ENCODE assay signal across 14 cellular contexts in genomic region chr4:54066718-54067129, GRCh38. TPM values are rescaled to one million over a fixed set of nuclear protein-coding genes. Genes with fewer than 3 reads are reported as not detected.
DNase-seq lines count a peak whose midpoint lies in the region; ATAC-seq and TF ChIP-seq lines count a peak whose summit lies in the region.
"Had no signal": no experiment of that assay in that cellular context is flagged by ENCODE, and none has a peak within 500 bp of the region (broad histone marks: within the 10 kb centered on the region; RNA-seq: fewer than 3 reads in every experiment).

No MANE protein-coding gene starts in this region.

- peaks cover 8% of the 10 kb centered on the region for H3K36me3 Mint-ChIP-seq in activated CD8-positive, alpha-beta T cell treated with anti-CD3 and anti-CD28 coated beads for 36 hours (ENCODE audit: low read depth)
- H3K36me3 Mint-ChIP-seq: naive B cell had no signal

- H2BK5ac ChIP-seq in mesendoderm (ENCODE audit: low read length) = no peak overlapping the region

- H4K20me1 ChIP-seq in mammary epithelial cell (ENCODE audit: insufficient read depth, low read length) = no peaks in the 10 kb centered on the region

- H3K79me2 ChIP-seq in mammary epithelial cell (ENCODE audit: insufficient read depth, low read length) (peaks cover 27% of the 10 kb centered on the region), mesendoderm (ENCODE audit: control insufficient read depth, insufficient read depth, low read length) (peaks cover 7% of the 10 kb centered on the region)

- dilution Hi-C loops in mammary epithelial cell (cut with HindIII; ENCODE audit: low sequenced_read_pairs) = no loop called here

- H3K27me3 Mint-ChIP-seq in activated CD8-positive, alpha-beta T cell treated with anti-CD3 and anti-CD28 coated beads for 36 hours = no peaks in the 10 kb centered on the region

- in situ Hi-C loops in mammary epithelial cell (cut with MboI; ENCODE audit: low sequenced_read_pairs in 2 of 2) = loop anchor here in 1 of 2 donors (10.0 kb wide), 1 partner anchor 148 kb away; no protein-coding TSS in a partner anchor

- no peaks in the 10 kb centered on the region for H3K27me3 ChIP-seq in MG63
- no peaks in the 10 kb centered on the region for H3K27me3 ChIP-seq in mammary epithelial cell (ENCODE audit: insufficient read depth, low read length)
- no peaks in the 10 kb centered on the region for H3K27me3 ChIP-seq in mesendoderm (ENCODE audit: insufficient read depth, low read length, poor library complexity)
- no peaks in the 10 kb centered on the region for H3K27me3 ChIP-seq in thyroid gland

- H3K4me2 ChIP-seq in mammary epithelial cell (ENCODE audit: insufficient read depth, low read depth, low read length) = peak overlapping the region; percentile 70
- H3K4me2 ChIP-seq in mesendoderm (ENCODE audit: low read length) = no peak overlapping the region
- H3K4me2 ChIP-seq: KMS-11 had no signal

- WGBS in mammary epithelial cell (ENCODE audit: low coverage, missing lambda C conversion rate) = 0% methylated on average over 1 of the region's 2 CpGs
- no CpG with 5 or more reads among the region's 2 CpGs for WGBS in mesendoderm (ENCODE audit: extremely low coverage, insufficient coverage, low lambda C conversion rate)
- 79 to 92% methylated on average over 2 of the region's 2 CpGs for WGBS in thyroid gland, 2 donors

- H3K4me3 Mint-ChIP-seq in activated CD8-positive, alpha-beta T cell treated with anti-CD3 and anti-CD28 coated beads for 36 hours = no peak overlapping the region

- H3K4me1 ChIP-seq in mammary epithelial cell (ENCODE audit: insufficient read depth, low read length) (peaks cover 35% of the 10 kb centered on the region), mesendoderm (ENCODE audit: control insufficient read depth, low read depth, low read length) (peaks cover 6% of the 10 kb centered on the region), thyroid gland (peaks cover 22 to 23% of the 10 kb centered on the region in 2 donors)

- TF ChIP-seq POLR2A in thyroid gland (IDR thresholded peaks at IDR 0.05) = no peak

- no peak overlapping the region for H2BK120ac ChIP-seq in mesendoderm (ENCODE audit: low read depth, low read length)

- H3K36me3 ChIP-seq in MG63 (peaks cover 21% of the 10 kb centered on the region), mammary epithelial cell (ENCODE audit: insufficient read depth, low read length) (no peaks in the 10 kb centered on the region), mesendoderm (ENCODE audit: control insufficient read depth, insufficient read depth, low read length) (no peaks in the 10 kb centered on the region), thyroid gland (no peaks in the 10 kb centered on the region)

- intact Hi-C loops in mammary epithelial cell (cut with micrococcal nuclease) (loop anchor here (2.0 to 5.0 kb wide), 3 partner anchors 16 to 101 kb away; partner anchors contain the start of gene GSX2), thyroid gland (cut with DNase I) (no loop called here)
- intact Hi-C loops in activated CD8-positive, alpha-beta T cell treated with anti-CD3 and anti-CD28 coated beads for 36 hours (cut with micrococcal nuclease) = no loop called here

- no peak overlapping the region for H2BK15ac ChIP-seq in mesendoderm (replicated peaks; ENCODE audit: low read depth)

- no peaks in the 10 kb centered on the region for H3K9me3 Mint-ChIP-seq in activated CD8-positive, alpha-beta T cell treated with anti-CD3 and anti-CD28 coated beads for 36 hours

- no peak overlapping the region for H2AK5ac ChIP-seq in mesendoderm (ENCODE audit: low read length)

- no peak overlapping the region for H4K5ac ChIP-seq in mesendoderm (ENCODE audit: low read length)

- H3K9me3 ChIP-seq in MG63 (peaks cover 11% of the 10 kb centered on the region), mammary epithelial cell (replicated peaks; ENCODE audit: insufficient read depth, low read length) (peaks cover 5% of the 10 kb centered on the region), thyroid gland (no peaks in the 10 kb centered on the region)

- no peak overlapping the region for H3K23ac ChIP-seq in mesendoderm (ENCODE audit: low read length)

- no TSS peak for BruUV-seq in mammary epithelial cell (replicated peaks; lab: Mats Ljungman, UMichigan)

- ATAC-seq in activated CD8-positive, alpha-beta T cell treated with anti-CD3 and anti-CD28 coated beads for 36 hours = no peak

- H3K4me3 ChIP-seq in MG63 (no peak overlapping the region), mammary epithelial cell (replicated peaks in 1 of 3; ENCODE audit: insufficient read depth in 1 of 3, low read depth in 2 of 3, low read length in 3 of 3) (no peak overlapping the region), mesendoderm (ENCODE audit: low read length) (no peak overlapping the region), thyroid gland (replicated peaks in 1 of 3) (no peak overlapping the region)

- H3K56ac ChIP-seq in mesendoderm (ENCODE audit: low read length) = no peak overlapping the region

- CTCF ChIA-PET in mammary epithelial cell (lab: Charles Lee; ENCODE audit: low non-redundant PET) = no interaction called here
- CTCF ChIA-PET in activated CD8-positive, alpha-beta T cell treated with anti-CD3 and anti-CD28 coated beads for 36 hours (lab: Charles Lee) = no interaction called here

- H3K9ac ChIP-seq in mammary epithelial cell (ENCODE audit: insufficient read depth, low read length) = peak overlapping the region; percentile 74
- H3K9ac ChIP-seq in mesendoderm (ENCODE audit: low read length) = no peak overlapping the region
- H3K9ac ChIP-seq: KMS-11 had no signal

- H3K4ac ChIP-seq in mesendoderm (ENCODE audit: low read depth, low read length) = no peak overlapping the region

- H3K18ac ChIP-seq in mesendoderm (ENCODE audit: low read length) = no peak overlapping the region

- POLR2A ChIA-PET in activated CD8-positive, alpha-beta T cell treated with anti-CD3 and anti-CD28 coated beads for 36 hours (lab: Charles Lee) = interaction anchor here (0.6 to 1.2 kb wide), 2 partner anchors 9 to 74 kb away, joined by 3 to 4 read pairs; no protein-coding TSS in a partner anchor

- DNase-seq in MG63 (peak; percentile 55), mammary epithelial cell (no peak), mesendoderm (peak; percentile 78), thyroid gland (no peak), NK-92 (lab: John Stamatoyannopoulos, UW; ENCODE audit: unreplicated experiment) (no peak), AG20443 (ENCODE audit: low spot score) (no peak)
- no peak for DNase-seq in activated CD8-positive, alpha-beta T cell treated with anti-CD3 and anti-CD28 coated beads for 36 hours
- DNase-seq: activated CD8-positive, alpha-beta memory T cell treated with anti-CD3 and anti-CD28 coated beads, Interleukin-2, amount 50 U/mL, for 4 hours; DMS53; naive B cell; NCI-H510A; stimulated activated CD4-positive, alpha-beta T cell treated with anti-CD3 and anti-CD28 coated beads, Interleukin-2, amount 100 ng/mL, for 24 hours; T-helper 1 cell had no signal

- H3K27ac ChIP-seq in mammary epithelial cell (ENCODE audit: insufficient read depth, low read depth, low read length) = peak overlapping the region; percentile 84
- H3K27ac ChIP-seq in mesendoderm (ENCODE audit: low read depth, low read length) = no peak overlapping the region
- peak overlapping the region in 2 of 3 donors; percentile 19 to 65 for H3K27ac ChIP-seq in thyroid gland
- H3K27ac ChIP-seq: KMS-11 had no signal

- peak overlapping the region; percentile 76 for H2AFZ ChIP-seq in mammary epithelial cell (ENCODE audit: low read depth, low read length)

- H3K27ac Mint-ChIP-seq in activated CD8-positive, alpha-beta T cell treated with anti-CD3 and anti-CD28 coated beads for 36 hours = no peak overlapping the region
- H3K27ac Mint-ChIP-seq: naive B cell had no signal

- no peak overlapping the region for H4K8ac ChIP-seq in mesendoderm (ENCODE audit: low read depth, low read length)

- peaks cover 6% of the 10 kb centered on the region for H3K79me1 ChIP-seq in mesendoderm (ENCODE audit: low read length)

- TF ChIP-seq CTCF in mammary epithelial cell (conservative IDR thresholded peaks at IDR 0.05 in 1 of 2, IDR thresholded peaks at IDR 0.05 in 1 of 2; ENCODE audit: extremely low read depth in 1 of 2, insufficient read depth in 1 of 2, low read depth in 1 of 2, low read length in 2 of 2) = no peak
- no peak for TF ChIP-seq CTCF in thyroid gland (IDR thresholded peaks at IDR 0.05)
- no peak for TF ChIP-seq CTCF in activated CD8-positive, alpha-beta T cell treated with anti-CD3 and anti-CD28 coated beads for 36 hours (IDR thresholded peaks at IDR 0.05)

- H3K4me1 Mint-ChIP-seq in activated CD8-positive, alpha-beta T cell treated with anti-CD3 and anti-CD28 coated beads for 36 hours (ENCODE audit: low read depth) = peaks cover 20% of the 10 kb centered on the region

RNA-seq across cellular contexts. Expression of gene CHIC2, which starts 2.3 kb away (rescaled TPM):
- 179 and 219 TPM in 2 replicates for total RNA-seq in MG63 (2014; rRNA removed; shearing (Covaris generic); ENCODE audit: low replicate concordance)
- 10 to 100 TPM; 45.4 to 46.7 TPM for total RNA-seq in mammary epithelial cell
- polyA plus RNA-seq in mammary epithelial cell = 17.2 TPM
- polyA minus RNA-seq in mammary epithelial cell = 5.4 TPM
- 6.8 TPM for polyA plus RNA-seq in mesendoderm (2013, experiment 1 of 2)
- polyA plus RNA-seq in mesendoderm (2013, experiment 2 of 2) = 7.5 TPM
- total RNA-seq in thyroid gland = 10 to 100 TPM; 31.3 to 42.7 (median 33.0) TPM
- 10 to 100 TPM; 16.8 to 17.5 TPM for total RNA-seq in activated CD8-positive, alpha-beta T cell treated with anti-CD3 and anti-CD28 coated beads for 36 hours

RNA-seq across cellular contexts. Expression of gene GSX2, which starts 33.2 kb away (rescaled TPM):
- total RNA-seq in MG63 (2014; rRNA removed; shearing (Covaris generic); ENCODE audit: low replicate concordance) = not detected in 2 replicates
- total RNA-seq in mammary epithelial cell = not detected
- polyA plus RNA-seq in mammary epithelial cell = not detected
- not detected for polyA minus RNA-seq in mammary epithelial cell
- not detected for polyA plus RNA-seq in mesendoderm (2013, experiment 1 of 2)
- polyA plus RNA-seq in mesendoderm (2013, experiment 2 of 2) = 0.04 TPM
- not detected for total RNA-seq in thyroid gland
- total RNA-seq in activated CD8-positive, alpha-beta T cell treated with anti-CD3 and anti-CD28 coated beads for 36 hours = not detected

Comparison
In these comparisons a context has a peak if more than half of its experiments do, and no peak if none do; other contexts are left out.
1. DNase-seq: peak in MG63 (single experiment) and mesendoderm (single experiment); none in mammary epithelial cell (single experiment), thyroid gland (0 of 2), NK-92 (single experiment), activated CD8-positive, alpha-beta T cell treated with anti-CD3 and anti-CD28 coated beads for 36 hours (single experiment) and AG20443 (single experiment).